Comparison of ENCODE assay signal across 17 cellular contexts in the genomic region with DNA sequence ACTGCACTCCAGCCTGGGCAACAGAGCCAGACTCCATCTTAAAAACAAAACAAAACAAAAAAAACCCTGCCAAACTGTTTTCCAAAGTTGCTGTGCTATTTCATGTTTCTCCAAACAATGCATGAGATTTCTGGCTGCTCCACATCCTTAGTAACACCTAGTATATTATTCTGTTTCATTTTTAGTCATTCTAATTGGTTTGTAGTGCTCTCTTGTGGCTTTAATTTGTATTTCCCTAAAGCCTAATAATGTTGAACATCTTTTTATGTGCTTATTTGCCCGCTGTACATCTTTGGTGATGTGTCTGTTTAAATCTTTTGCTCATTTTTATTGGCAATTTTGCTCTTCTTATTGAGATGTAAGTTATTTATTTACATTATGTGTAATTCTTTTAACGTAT. TPM values are rescaled to one million over a fixed set of nuclear protein-coding genes. Genes with fewer than 3 reads are reported as not detected.
DNase-seq lines count a peak whose midpoint lies in the region; ATAC-seq and TF ChIP-seq lines count a peak whose summit lies in the region.
"Had no signal": no experiment of that assay in that cellular context is flagged by ENCODE, and none has a peak within 500 bp of the region (broad histone marks: within the 10 kb centered on the region; RNA-seq: fewer than 3 reads in every experiment).

No MANE protein-coding gene starts in this region.

- no peaks in the 10 kb centered on the region for H3K79me2 ChIP-seq in neural progenitor cell (ENCODE audit: low read depth)

- DNase-seq in AG10803 (ENCODE audit: low read depth): peak; percentile 18
- peak; percentile 27 for DNase-seq in HCEC 1CT
- DNase-seq in RKO (ENCODE audit: low spot score): peak; percentile 46
- peak; percentile 35 for DNase-seq in fibroblast of the aortic adventitia (ENCODE audit: low read depth)
- no peak for DNase-seq in NCI-H128 (lab: John Stamatoyannopoulos, UW; ENCODE audit: unreplicated experiment)
- DNase-seq in neural progenitor cell (ENCODE audit: low spot score): no peak
- no peak for DNase-seq in NCI-H345 (lab: John Stamatoyannopoulos, UW)
- DNase-seq: activated CD4-positive, alpha-beta T cell treated with anti-CD3 and anti-CD28 coated beads, Interleukin-2, amount 50 U/mL, for 4 hours; activated naive CD8-positive, alpha-beta T cell treated with anti-CD3 and anti-CD28 coated beads, Interleukin-2, amount 50 U/mL, for 24 hours; activated T-cell treated with anti-CD3 and anti-CD28 coated beads, Interleukin-2, amount 50 U/mL, for 48 hours; C1 segment of cervical spinal cord; GF-D8; kidney; NCI-H1105; pancreas; RPMI8226 had no signal

- ATAC-seq in HG03520 (IDR thresholded peaks at IDR 0.05; ENCODE audit: unreplicated experiment): no peak
- ATAC-seq: activated naive CD8-positive, alpha-beta T cell treated with anti-CD3 and anti-CD28 coated beads, Interleukin-2, amount 50 U/mL, for 24 hours; pancreas had no signal

- H3K9me3 ChIP-seq in neural progenitor cell (ENCODE audit: low read depth): no peaks in the 10 kb centered on the region
- H3K9me3 ChIP-seq: pancreas had no signal

- TF ChIP-seq CTCF in AG10803 (conservative IDR thresholded peaks at IDR 0.05; ENCODE audit: low read length) (peak; percentile 40), fibroblast of the aortic adventitia (IDR thresholded peaks at IDR 0.05; ENCODE audit: insufficient read depth, low read length) (peak; percentile 23), neural progenitor cell (IDR thresholded peaks at IDR 0.05) (no peak)

- H2AFZ ChIP-seq in neural progenitor cell (replicated peaks): no peak overlapping the region

- H3K27ac ChIP-seq in neural progenitor cell: no peak overlapping the region
- H3K27ac ChIP-seq: pancreas had no signal

- no peaks in the 10 kb centered on the region for H3K4me1 Mint-ChIP-seq in neural progenitor cell

- H3F3A ChIP-seq in neural progenitor cell (ENCODE audit: low read depth): no peaks in the 10 kb centered on the region

- H3K4me1 ChIP-seq in neural progenitor cell: no peaks in the 10 kb centered on the region
- H3K4me1 ChIP-seq: pancreas had no signal

- peaks cover 11% of the 10 kb centered on the region for H3K9me3 Mint-ChIP-seq in neural progenitor cell

- no peak overlapping the region for H3K27ac Mint-ChIP-seq in neural progenitor cell
- H3K27ac Mint-ChIP-seq: activated naive CD8-positive, alpha-beta T cell treated with anti-CD3 and anti-CD28 coated beads, Interleukin-2, amount 50 U/mL, for 24 hours had no signal

- peaks cover 10% of the 10 kb centered on the region for H3K27me3 Mint-ChIP-seq in neural progenitor cell (ENCODE audit: insufficient read depth, low read depth)

- H4K20me1 ChIP-seq in neural progenitor cell (ENCODE audit: low read depth): no peaks in the 10 kb centered on the region

- H3K9ac ChIP-seq in neural progenitor cell: no peak overlapping the region

- H3K36me3 Mint-ChIP-seq in neural progenitor cell: no peaks in the 10 kb centered on the region

- H3K27me3 ChIP-seq in neural progenitor cell: peaks cover 34% of the 10 kb centered on the region

- no peak overlapping the region for H3K4me3 Mint-ChIP-seq in neural progenitor cell
- H3K4me3 Mint-ChIP-seq: activated naive CD8-positive, alpha-beta T cell treated with anti-CD3 and anti-CD28 coated beads, Interleukin-2, amount 50 U/mL, for 24 hours had no signal

- no peak overlapping the region for H3K4me3 ChIP-seq in AG10803 (ENCODE audit: low read length)
- H3K4me3 ChIP-seq in fibroblast of the aortic adventitia (ENCODE audit: low read depth, low read length): no peak overlapping the region
- no peak overlapping the region for H3K4me3 ChIP-seq in neural progenitor cell
- H3K4me3 ChIP-seq: pancreas had no signal

- H3K36me3 ChIP-seq in neural progenitor cell: no peaks in the 10 kb centered on the region
- H3K36me3 ChIP-seq: pancreas had no signal

- H3K4me2 ChIP-seq in neural progenitor cell: no peak overlapping the region

RNA-seq across cellular contexts. Expression of a gene that starts 18.4 kb away (rescaled TPM):
- total RNA-seq in fibroblast of the aortic adventitia (ENCODE audit: low replicate concordance) (43.4 and 56.4 TPM in 2 replicates), neural progenitor cell (ENCODE audit: low replicate concordance) (45.2 and 50.0 TPM in 2 replicates)

Comparison
In these comparisons a context has a peak if more than half of its experiments do, and no peak if none do; other contexts are left out.
1. DNase-seq: peak in AG10803 (single experiment), HCEC 1CT (single experiment), RKO (single experiment) and fibroblast of the aortic adventitia (single experiment); none in NCI-H128 (single experiment), neural progenitor cell (single experiment) and NCI-H345 (single experiment).